8 cellular contexts compared by ENCODE assay signal in the genomic region with DNA sequence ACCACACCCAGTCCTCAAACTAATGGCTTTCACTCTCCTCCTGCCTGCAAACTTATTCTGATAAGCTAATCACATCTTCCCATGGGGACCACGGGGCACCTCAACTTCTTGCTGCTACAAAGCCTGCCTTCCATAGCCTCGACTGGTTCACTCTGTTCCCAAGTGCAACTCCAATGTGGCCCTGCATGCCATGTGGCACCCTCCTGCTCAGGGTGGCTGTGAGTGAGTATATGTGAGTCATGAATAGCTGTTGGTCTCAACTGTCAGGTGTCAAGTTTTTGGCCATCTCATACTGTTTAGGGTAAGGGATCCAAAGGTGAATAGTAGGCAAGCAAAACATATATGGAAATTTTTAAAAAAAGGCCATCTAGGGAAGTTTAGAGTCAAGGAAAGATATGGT.
"Had no signal": no experiment of that assay in that cellular context is flagged by ENCODE, and none has a peak within 500 bp of the region (broad histone marks: within the 10 kb centered on the region; RNA-seq: fewer than 3 reads in every experiment).

No MANE protein-coding gene starts in this region.

- H3K4me3 ChIP-seq: GM23248 had no signal

- H3K27ac Mint-ChIP-seq: H9, IgD-negative memory B cell had no signal

- H3K36me3 Mint-ChIP-seq: IgD-negative memory B cell had no signal

- FAIRE-seq: H54, HepG2 had no signal

- DNase-seq: GM23248, GOT3, H9, HCEC 1CT, KBM-7 had no signal

- H3K4me3 Mint-ChIP-seq: H9, IgD-negative memory B cell had no signal

- H3K9ac ChIP-seq: GM23248 had no signal

- H2AFZ ChIP-seq: GM23248 had no signal

- H3K4me1 Mint-ChIP-seq: IgD-negative memory B cell had no signal

- H3K27me3 Mint-ChIP-seq: IgD-negative memory B cell had no signal

- H3K27ac ChIP-seq: GM23248 had no signal
